Comparison of ENCODE assay signal across 18 cellular contexts in the genomic region with DNA sequence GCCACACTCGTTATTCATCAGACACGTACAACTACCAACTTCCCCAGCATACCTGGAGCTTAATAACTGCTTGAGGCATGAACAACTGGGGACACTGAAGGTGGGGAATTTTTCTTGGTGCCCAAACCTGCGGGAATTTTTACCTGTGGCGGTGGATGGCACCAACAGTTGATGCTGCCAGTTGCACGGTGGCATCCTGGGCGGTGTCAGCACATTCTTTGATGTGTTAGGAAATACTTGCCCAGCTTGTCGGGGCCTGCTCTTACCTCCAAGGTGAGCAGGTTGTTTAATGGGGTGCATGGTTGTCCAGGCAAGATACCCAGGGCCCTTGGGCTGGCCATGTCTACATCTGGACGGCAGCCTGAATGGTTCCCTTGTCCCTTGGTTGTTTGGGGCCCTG.
"Had no signal": no experiment of that assay in that cellular context is flagged by ENCODE, and none has a peak within 500 bp of the region (broad histone marks: within the 10 kb centered on the region; RNA-seq: fewer than 3 reads in every experiment).

No MANE protein-coding gene starts in this region.

- H3K9me3 ChIP-seq: breast epithelium, left lung, lower lobe of right lung, mucosa of descending colon, thyroid gland, upper lobe of left lung had no signal

- H3K27me3 ChIP-seq: breast epithelium, left lung, thyroid gland, upper lobe of left lung had no signal

- H3K27ac ChIP-seq: lower lobe of right lung, thyroid gland had no signal

- ATAC-seq: activated CD8-positive, alpha-beta T cell treated with anti-CD3 and anti-CD28 coated beads for 36 hours; activated naive CD8-positive, alpha-beta T cell treated with anti-CD3 and anti-CD28 coated beads, Interleukin-2, amount 50 U/mL, for 24 hours; activated T-cell treated with anti-CD3 and anti-CD28 coated beads, Interleukin-2, amount 50 U/mL, for 4 hours; left lung; lower lobe of right lung; mucosa of descending colon; sciatic nerve; stimulated activated effector memory CD8-positive, alpha-beta T cell treated with anti-CD3 and anti-CD28 coated beads, Interleukin-12 subunit alpha, Interleukin-12 subunit beta, amount 100 ng/mL, for 72 hours had no signal

- H3K4me3 ChIP-seq: breast epithelium, left lung, lower lobe of right lung, mucosa of descending colon, thyroid gland, upper lobe of left lung had no signal

- H3K36me3 ChIP-seq: breast epithelium, left lung, thyroid gland had no signal

- DNase-seq: activated B cell treated with CpG ODN at 0.5 μM for 24 hours; activated CD4-positive, alpha-beta T cell treated with anti-CD3 and anti-CD28 coated beads, Interleukin-2, amount 50 U/mL, for 1 hour; activated CD8-positive, alpha-beta T cell treated with anti-CD3 and anti-CD28 coated beads for 36 hours; activated naive CD8-positive, alpha-beta T cell treated with anti-CD3 and anti-CD28 coated beads, Interleukin-2, amount 50 U/mL, for 24 hours; activated T-cell treated with anti-CD3 and anti-CD28 coated beads, Interleukin-2, amount 50 U/mL, for 4 hours; amygdala; endodermal cell; left lung; lower lobe of right lung; mucosa of descending colon; small intestine; stimulated activated CD4-positive, alpha-beta T cell treated with anti-CD3 and anti-CD28 coated beads, Interleukin-4, amount 100 ng/mL, for 24 hours; T-helper 2 cell; thyroid gland; upper lobe of left lung had no signal

- H3K4me1 ChIP-seq: breast epithelium, thyroid gland, upper lobe of left lung had no signal
